ENCODE assay signal across 1 cellular context in the genomic region with DNA sequence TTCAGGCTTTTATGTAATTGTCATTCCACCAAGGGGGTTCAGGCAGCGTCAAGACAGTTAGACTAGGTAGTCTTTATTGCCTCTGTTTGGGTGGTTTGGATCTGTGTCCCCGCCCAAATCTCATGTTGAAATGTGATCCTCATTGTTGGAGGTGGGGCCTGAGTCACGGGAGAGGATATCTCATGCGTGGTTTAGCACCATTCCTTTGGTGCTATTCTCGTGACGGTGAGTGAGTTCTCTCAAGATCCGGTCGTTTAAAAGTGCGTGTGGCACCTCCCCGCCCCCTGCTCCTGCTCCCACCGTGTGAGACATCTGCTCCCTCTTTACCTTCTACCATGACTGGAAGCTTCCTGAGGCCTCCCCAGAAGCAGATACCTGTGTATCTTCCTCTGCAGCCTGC.
TF ChIP-seq lines count a peak whose summit lies in the region.

No MANE protein-coding gene starts in this region.

TF ChIP-seq in GM23338, 12 proteins besides CTCF, POLR2A, EP300 and RAD21 (continued from another document):
- TF ChIP-seq ZNF462 (CRISPR knock-in tag; IDR thresholded peaks at IDR 0.05) (no peak), STAT1 (IDR thresholded peaks at IDR 0.05; ENCODE audit: unreplicated experiment) (no peak), CREB1 (CRISPR knock-in tag; IDR thresholded peaks at IDR 0.05; ENCODE audit: low read depth) (no peak), NANOG (IDR thresholded peaks at IDR 0.05; ENCODE audit: borderline replicate concordance) (no peak), JUNB (IDR thresholded peaks at IDR 0.05; ENCODE audit: unreplicated experiment) (no peak), ZNF114 (CRISPR knock-in tag; IDR thresholded peaks at IDR 0.05) (no peak), ZNF331 (CRISPR knock-in tag; IDR thresholded peaks at IDR 0.05; ENCODE audit: low read depth) (no peak)
